Comparison of ENCODE assay signal across 7 cellular contexts in the genomic region with DNA sequence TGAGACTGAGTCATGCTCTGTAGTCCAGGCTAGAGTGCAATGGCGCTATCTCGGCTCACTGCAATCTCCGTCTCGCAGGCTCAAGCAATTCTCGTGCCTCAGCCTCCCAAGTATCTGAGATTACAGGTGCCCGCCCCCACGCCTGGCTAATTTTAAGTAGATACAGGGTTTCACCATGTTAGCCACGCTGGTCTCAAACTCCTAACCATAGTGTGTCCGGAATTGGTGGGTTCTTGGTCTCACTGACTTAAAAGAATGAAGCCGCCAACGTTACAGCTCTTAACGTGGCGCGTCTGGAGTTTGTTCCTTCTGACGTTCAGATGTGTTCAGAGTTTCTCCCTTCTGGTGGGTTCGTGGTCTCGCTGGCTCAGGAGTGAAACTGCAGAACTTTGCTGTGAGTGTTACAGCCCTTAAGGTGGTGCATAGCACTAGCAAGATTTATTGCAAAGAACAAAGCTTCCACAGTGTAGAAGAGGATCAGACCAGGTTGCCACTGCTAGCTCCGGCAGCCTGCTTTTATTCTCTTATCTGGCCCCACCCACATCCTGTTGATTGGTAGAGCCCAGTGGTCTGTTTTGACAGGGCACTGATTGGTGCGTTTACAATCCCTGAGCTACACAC. TPM values are rescaled to one million over a fixed set of nuclear protein-coding genes. Genes with fewer than 3 reads are reported as not detected.
DNase-seq lines count a peak whose midpoint lies in the region; ATAC-seq and TF ChIP-seq lines count a peak whose summit lies in the region.
"Not testable (repeated sequence)": the region's sequence is repeated elsewhere in the genome, so short reads cannot be mapped to it uniquely, and the experiment has no call there.

No MANE protein-coding gene starts in this region.

- H3K27ac Mint-ChIP-seq in activated naive CD4-positive, alpha-beta T cell treated with anti-CD3 and anti-CD28 coated beads, Interleukin-2, amount 50 U/mL, for 72 hours = peak overlapping the region; percentile 55 to 97
- H3K27ac Mint-ChIP-seq in effector memory CD8-positive, alpha-beta T cell = peak overlapping the region; percentile 72 to 73
- peak overlapping the region in 2 of 3 experiments; percentile 7 to 14 for H3K27ac Mint-ChIP-seq in nephron

- not testable (repeated sequence) for H3K9me3 Mint-ChIP-seq in activated T-cell treated with anti-CD3 and anti-CD28 coated beads, Interleukin-2, amount 50 U/mL, for 4 hours; activated naive CD4-positive, alpha-beta T cell treated with anti-CD3 and anti-CD28 coated beads, Interleukin-2, amount 50 U/mL, for 72 hours; effector memory CD8-positive, alpha-beta T cell; nephron

- H3K4me1 Mint-ChIP-seq in activated T-cell treated with anti-CD3 and anti-CD28 coated beads, Interleukin-2, amount 50 U/mL, for 4 hours (ENCODE audit: low read depth) = peaks cover 46% of the 10 kb centered on the region
- H3K4me1 Mint-ChIP-seq in effector memory CD8-positive, alpha-beta T cell (ENCODE audit: low read depth in 2 of 2) = peaks cover 21 to 25% of the 10 kb centered on the region in 2 donors
- H3K4me1 Mint-ChIP-seq in nephron = peaks cover 32% of the 10 kb centered on the region

- H3K9me3 ChIP-seq in KOPT-K1 (ENCODE audit: insufficient read depth, low read length, poor library complexity, severe bottlenecking) = not testable (repeated sequence)

- peak overlapping the region; percentile 49 for H3K27ac ChIP-seq in KOPT-K1 (ENCODE audit: low read depth, low read length, poor library complexity, severe bottlenecking)

- H3K4me3 Mint-ChIP-seq in activated T-cell treated with anti-CD3 and anti-CD28 coated beads, Interleukin-2, amount 50 U/mL, for 4 hours = peak overlapping the region; percentile 53
- H3K4me3 Mint-ChIP-seq in effector memory CD8-positive, alpha-beta T cell = peak overlapping the region; percentile 60 to 65
- H3K4me3 Mint-ChIP-seq in nephron = not testable (repeated sequence)

- not testable (repeated sequence) for TF ChIP-seq CTCF in nephron (IDR thresholded peaks at IDR 0.05; ENCODE audit: unreplicated experiment in 3 of 3)

- H3K27me3 Mint-ChIP-seq in activated T-cell treated with anti-CD3 and anti-CD28 coated beads, Interleukin-2, amount 50 U/mL, for 4 hours (ENCODE audit: low read depth); effector memory CD8-positive, alpha-beta T cell; nephron (ENCODE audit: low read depth): not testable (repeated sequence)

- ATAC-seq in activated T-cell treated with anti-CD3 and anti-CD28 coated beads, Interleukin-2, amount 50 U/mL, for 4 hours = peak; percentile 68 to 73
- ATAC-seq in activated naive CD4-positive, alpha-beta T cell treated with anti-CD3 and anti-CD28 coated beads, Interleukin-2, amount 50 U/mL, for 72 hours = peak; percentile 59 to 77
- peak; percentile 82 for ATAC-seq in effector memory CD8-positive, alpha-beta T cell (replicated peaks)

- H3K36me3 Mint-ChIP-seq in activated T-cell treated with anti-CD3 and anti-CD28 coated beads, Interleukin-2, amount 50 U/mL, for 4 hours (ENCODE audit: insufficient read depth); effector memory CD8-positive, alpha-beta T cell (ENCODE audit: insufficient read depth); nephron (ENCODE audit: low read depth): not testable (repeated sequence)
- H3K36me3 Mint-ChIP-seq in activated naive CD4-positive, alpha-beta T cell treated with anti-CD3 and anti-CD28 coated beads, Interleukin-2, amount 50 U/mL, for 72 hours = peaks cover 4 to 14% of the 10 kb centered on the region in 2 donors

- H3K36me3 ChIP-seq in KOPT-K1 (ENCODE audit: insufficient read depth, low read length) = not testable (repeated sequence)

- DNase-seq in activated CD4-positive, alpha-beta T cell treated with anti-CD3 and anti-CD28 coated beads for 48 hours = peak; percentile 62
- DNase-seq in activated T-cell treated with anti-CD3 and anti-CD28 coated beads, Interleukin-2, amount 50 U/mL, for 4 hours; activated naive CD4-positive, alpha-beta T cell treated with anti-CD3 and anti-CD28 coated beads, Interleukin-2, amount 50 U/mL, for 72 hours (ENCODE audit: low spot score in 2 of 2): not testable (repeated sequence)
- DNase-seq in effector memory CD8-positive, alpha-beta T cell = peak in 1 of 3 experiments; percentile 56
- peak; percentile 75 for DNase-seq in stimulated activated CD8-positive, alpha-beta memory T cell treated with anti-CD3 and anti-CD28 coated beads, Interleukin-4, amount 100 ng/mL, for 48 hours

RNA-seq across cellular contexts. Expression of a gene that starts 8.6 kb away (rescaled TPM):
- 100 to 1,000 TPM; 162 to 196 (median 186) TPM for total RNA-seq in activated T-cell treated with anti-CD3 and anti-CD28 coated beads, Interleukin-2, amount 50 U/mL, for 4 hours
- total RNA-seq in activated naive CD4-positive, alpha-beta T cell treated with anti-CD3 and anti-CD28 coated beads, Interleukin-2, amount 50 U/mL, for 72 hours = 100 to 1,000 TPM; 262 to 294 TPM

RNA-seq across cellular contexts. Expression of a gene that starts 16.2 kb away (rescaled TPM):
- total RNA-seq in activated T-cell treated with anti-CD3 and anti-CD28 coated beads, Interleukin-2, amount 50 U/mL, for 4 hours = 10 to 100 TPM; 13.3 to 16.7 (median 14.9) TPM
- 10 to 100 TPM; 22.0 to 35.1 TPM for total RNA-seq in activated naive CD4-positive, alpha-beta T cell treated with anti-CD3 and anti-CD28 coated beads, Interleukin-2, amount 50 U/mL, for 72 hours

RNA-seq across cellular contexts. Expression of a gene that starts 51.5 kb away (rescaled TPM):
- total RNA-seq in activated T-cell treated with anti-CD3 and anti-CD28 coated beads, Interleukin-2, amount 50 U/mL, for 4 hours = 1 to 10 TPM; 1.1 to 2.1 (median 1.2) TPM
- total RNA-seq in activated naive CD4-positive, alpha-beta T cell treated with anti-CD3 and anti-CD28 coated beads, Interleukin-2, amount 50 U/mL, for 72 hours = 1 to 10 TPM in 1 of 2 donors, under 1 TPM in 1; 0.46 to 1.8 TPM

Comparison
In these comparisons a context has a peak if more than half of its experiments do, and no peak if none do; other contexts are left out.
1. H3K27ac Mint-ChIP-seq: peak in every context shown above with its lines; median percentile 76 in activated naive CD4-positive, alpha-beta T cell treated with anti-CD3 and anti-CD28 coated beads, Interleukin-2, amount 50 U/mL, for 72 hours; 72 in effector memory CD8-positive, alpha-beta T cell; 10 in nephron.